ENCODE assay signal across 8 cellular contexts in genomic region chr15:89088605-89089315, GRCh38. TPM values are rescaled to one million over a fixed set of nuclear protein-coding genes. Genes with fewer than 3 reads are reported as not detected.
A peak's percentile ranks its signal among the peaks of the same experiment; 100 is the strongest.
DNase-seq lines count a peak whose midpoint lies in the region; ATAC-seq, FAIRE-seq and TF ChIP-seq lines count a peak whose summit lies in the region.
"Had no signal": no experiment of that assay in that cellular context is flagged by ENCODE, and none has a peak within 500 bp of the region (broad histone marks: within the 10 kb centered on the region; RNA-seq: fewer than 3 reads in every experiment).

No MANE protein-coding gene starts in this region.

- H3K36me3 Mint-ChIP-seq in HFFc6 (ENCODE audit: low read depth) (peaks cover 5% of the 10 kb centered on the region; the same call in 1 of the 2 replicates), T-cell (peaks cover 4% of the 10 kb centered on the region)

- H3K27ac Mint-ChIP-seq in HFFc6 (peak overlapping the region; percentile 79; the same call in 1 of the 2 replicates), T-cell (peak overlapping the region; percentile 95 to 96)

- peak overlapping the region; percentile 91 for H3K4me3 ChIP-seq in fibroblast of villous mesenchyme (ENCODE audit: low read depth, low read length)
- peak overlapping the region; percentile 96 to 99 (median 96) for H3K4me3 ChIP-seq in pancreas

- FAIRE-seq in GM12892 (lab: Jason Lieb, UNC), result no peak
- FAIRE-seq in pancreas (lab: Jason Lieb, UNC), result no peak

- peaks cover 2% of the 10 kb centered on the region for H3K27me3 Mint-ChIP-seq in HFFc6 (ENCODE audit: insufficient read depth)
- no peaks in the 10 kb centered on the region for H3K27me3 Mint-ChIP-seq in T-cell
- H3K27me3 Mint-ChIP-seq: stimulated activated naive CD8-positive, alpha-beta T cell treated with anti-CD3 and anti-CD28 coated beads, Interleukin-15, Interleukin-2, amounts not matched to agents 100 ng/mL and 50 ng/mL, for 24 hours had no signal

- 2% methylated on average over 44 of the region's 44 CpGs for WGBS in pancreas, 2 donors

- DNase-seq in GM12892 (ENCODE audit: insufficient read length), result peak; percentile 18
- no peak for DNase-seq in HFFc6
- DNase-seq in T-cell, result peak in 4 of 34 experiments; percentile 0 to 5 (median 3)
- DNase-seq in fibroblast of villous mesenchyme (ENCODE audit: low read depth), result no peak
- DNase-seq in pancreas, result peak; percentile 73 to 90 (median 81)
- DNase-seq in mesenteric fat pad (ENCODE audit: low spot score), result no peak

- POLR2A ChIA-PET in T-cell (lab: Charles Lee), result interaction anchor here (0.6 to 1.0 kb wide), 7 partner anchors 14 to 453 kb away, joined by 3 to 6 read pairs (median 3); no protein-coding TSS in a partner anchor

- H3K4me3 Mint-ChIP-seq in HFFc6 (no peak overlapping the region), T-cell (no peak overlapping the region)
- H3K4me3 Mint-ChIP-seq: stimulated activated naive CD8-positive, alpha-beta T cell treated with anti-CD3 and anti-CD28 coated beads, Interleukin-15, Interleukin-2, amounts not matched to agents 100 ng/mL and 50 ng/mL, for 24 hours had no signal

- CTCF ChIA-PET in T-cell (lab: Charles Lee), result interaction anchor here (0.5 to 1.8 kb wide), 15 partner anchors 8 to 244 kb away, joined by 3 to 23 read pairs (median 6); partner anchors contain the start of gene FANCI (in 1 of the 2)

- TF ChIP-seq POLR2A in GM12892 (IDR thresholded peaks at IDR 0.05; ENCODE audit: low read depth, low read length), result no peak

- H3K4me1 ChIP-seq in pancreas, result peaks cover 15 to 39% (median 28%) of the 10 kb centered on the region in 3 donors

- no peaks in the 10 kb centered on the region for H3K36me3 ChIP-seq in pancreas

- TF ChIP-seq CTCF in HFFc6 (IDR thresholded peaks at IDR 0.05) (no peak), fibroblast of villous mesenchyme (IDR thresholded peaks at IDR 0.05; ENCODE audit: insufficient read depth, low read depth, low read length) (no peak), pancreas (IDR thresholded peaks at IDR 0.05) (no peak)

- no peaks in the 10 kb centered on the region for H3K9me3 Mint-ChIP-seq in HFFc6
- no peaks in the 10 kb centered on the region for H3K9me3 Mint-ChIP-seq in T-cell
- H3K9me3 Mint-ChIP-seq: stimulated activated naive CD8-positive, alpha-beta T cell treated with anti-CD3 and anti-CD28 coated beads, Interleukin-15, Interleukin-2, amounts not matched to agents 100 ng/mL and 50 ng/mL, for 24 hours had no signal

- peaks cover 57% of the 10 kb centered on the region for H3K4me1 Mint-ChIP-seq in HFFc6 (ENCODE audit: low read depth)
- peaks cover 38 to 40% (median 40%) of the 10 kb centered on the region in 3 donors for H3K4me1 Mint-ChIP-seq in T-cell

- no peaks in the 10 kb centered on the region for H3K9me3 ChIP-seq in pancreas

- intact Hi-C loops in pancreas (cut with DNase I), result no loop called here

- peak overlapping the region; percentile 85 to 97 (median 95) for H3K27ac ChIP-seq in pancreas

- ATAC-seq in T-cell (replicated peaks in 1 of 4), result no peak
- ATAC-seq in pancreas, result peak; percentile 53 to 63 (median 60)
- no peak for ATAC-seq in HG02938 (IDR thresholded peaks at IDR 0.05; ENCODE audit: unreplicated experiment)

- no peaks in the 10 kb centered on the region for H3K27me3 ChIP-seq in pancreas

RNA-seq across cellular contexts. Expression of gene ABHD2, which starts 0.5 kb away (rescaled TPM):
- 10.9 TPM for polyA plus RNA-seq in GM12892 (2012; ENCODE audit: missing spikeins)
- total RNA-seq in HFFc6 (2021; fragmentation: NEBNext Ultra II Directional; extraction: Animal tissue kit (Norgen Biotek cat#: 25700)), result 10 to 100 TPM; 43.1 to 63.5 (median 51.8) TPM
- total RNA-seq in T-cell, result 10 to 100 TPM; 52.5 to 70.8 (median 58.5) TPM
- total RNA-seq in fibroblast of villous mesenchyme, result 41.2 and 43.6 TPM in 2 replicates
- 100 to 1,000 TPM; 104 to 151 (median 132) TPM for total RNA-seq in pancreas
- 10 to 100 TPM in 1 of 2 donors, 1 to 10 TPM in 1; 7.9 to 16.2 TPM for polyA plus RNA-seq in pancreas
- 101 TPM for total RNA-seq in mesenteric fat pad

Comparison
In these comparisons a context has a peak if more than half of its experiments do, and no peak if none do; other contexts are left out.
1. DNase-seq: peak in GM12892 (single experiment) and pancreas (6 of 6); none in HFFc6 (single experiment), fibroblast of villous mesenchyme (single experiment) and mesenteric fat pad (single experiment).
2. ATAC-seq: peak in pancreas (4 of 4); none in T-cell (0 of 4) and HG02938 (single experiment).